ENCODE assay signal across 10 cellular contexts in genomic region chr1:211925016-211925415, GRCh38.
A peak's percentile ranks its signal among the peaks of the same experiment; 100 is the strongest.
DNase-seq lines count a peak whose midpoint lies in the region; ATAC-seq, FAIRE-seq and TF ChIP-seq lines count a peak whose summit lies in the region.
"Had no signal": no experiment of that assay in that cellular context is flagged by ENCODE, and none has a peak within 500 bp of the region (broad histone marks: within the 10 kb centered on the region; RNA-seq: fewer than 3 reads in every experiment).

No MANE protein-coding gene starts in this region.

- DNase-seq in DMS79 treated with DMSO at 0.1 percent for 48 hours (lab: John Stamatoyannopoulos, UW) (peak; percentile 89), LHCN-M2 (ENCODE audit: low read depth) (peak; percentile 70), NCI-H69 (lab: John Stamatoyannopoulos, UW) (peak; percentile 98), fibroblast of lung (ENCODE audit: low read depth in 2 of 2) (no peak), RCC 7860 (ENCODE audit: low spot score) (no peak), C1 segment of cervical spinal cord (lab: John Stamatoyannopoulos, UW) (no peak), right atrium auricular region (ENCODE audit: low spot score) (no peak)

- TF ChIP-seq CTCF in fibroblast of lung (conservative IDR thresholded peaks at IDR 0.05 in 1 of 2, IDR thresholded peaks at IDR 0.05 in 1 of 2; ENCODE audit: low read depth in 1 of 2, low read length in 2 of 2) (no peak), right atrium auricular region (IDR thresholded peaks at IDR 0.05) (no peak)

- no peaks in the 10 kb centered on the region for H3K79me2 ChIP-seq in fibroblast of lung (ENCODE audit: control insufficient read depth, insufficient read depth, low read length)

- no peak overlapping the region for H2AFZ ChIP-seq in fibroblast of lung (ENCODE audit: low read length)

- peaks cover 2% of the 10 kb centered on the region for H3K4me1 ChIP-seq in fibroblast of lung (ENCODE audit: control insufficient read depth, extremely low read depth, insufficient read depth, low read length)
- H3K4me1 ChIP-seq in right atrium auricular region: peaks cover 3 to 9% of the 10 kb centered on the region in 2 donors

- no peak overlapping the region for H3K9ac ChIP-seq in fibroblast of lung (ENCODE audit: insufficient read depth, low read length)

- H3K27ac ChIP-seq in fibroblast of lung (ENCODE audit: insufficient read depth, low read length) (no peak overlapping the region), right atrium auricular region (no peak overlapping the region)
- H3K27ac ChIP-seq: gastroesophageal sphincter had no signal

- peak overlapping the region; percentile 13 for H3K4me2 ChIP-seq in fibroblast of lung (ENCODE audit: extremely low read depth, insufficient read depth, low read length)

- no peak for ATAC-seq in HG03196 (IDR thresholded peaks at IDR 0.05; ENCODE audit: unreplicated experiment)
- ATAC-seq: gastroesophageal sphincter had no signal

- no peaks in the 10 kb centered on the region for H3K9me3 ChIP-seq in fibroblast of lung (ENCODE audit: control insufficient read depth, insufficient read depth, low read depth, low read length)
- H3K9me3 ChIP-seq in right atrium auricular region: no peaks in the 10 kb centered on the region
- H3K9me3 ChIP-seq: gastroesophageal sphincter had no signal

- FAIRE-seq in RCC 7860 (lab: Jason Lieb, UNC): no peak
- FAIRE-seq: astrocyte had no signal

- H3K36me3 ChIP-seq in fibroblast of lung (ENCODE audit: control insufficient read depth, insufficient read depth, low read length) (no peaks in the 10 kb centered on the region), right atrium auricular region (no peaks in the 10 kb centered on the region)
- H3K36me3 ChIP-seq: gastroesophageal sphincter had no signal

- H3K27me3 ChIP-seq in fibroblast of lung (ENCODE audit: control insufficient read depth, insufficient read depth, low read length) (peaks cover 5% of the 10 kb centered on the region), right atrium auricular region (no peaks in the 10 kb centered on the region)

- H3K4me3 ChIP-seq in fibroblast of lung (replicated peaks in 1 of 4; ENCODE audit: control extremely low read depth in 1 of 4, insufficient read depth in 1 of 4, low read depth in 3 of 4, low read length in 4 of 4) (no peak overlapping the region), right atrium auricular region (no peak overlapping the region)
- H3K4me3 ChIP-seq: gastroesophageal sphincter had no signal

- H4K20me1 ChIP-seq in fibroblast of lung (ENCODE audit: control insufficient read depth, extremely low read depth, insufficient read depth, low read length): no peaks in the 10 kb centered on the region

Comparison
In these comparisons a context has a peak if more than half of its experiments do, and no peak if none do; other contexts are left out.
1. DNase-seq: peak in DMS79 treated with DMSO at 0.1 percent for 48 hours (single experiment), LHCN-M2 (single experiment) and NCI-H69 (single experiment); none in fibroblast of lung (0 of 2), RCC 7860 (single experiment), C1 segment of cervical spinal cord (0 of 14) and right atrium auricular region (single experiment).